1 cellular context compared by ENCODE assay signal in genomic region chr11:68120212-68121066, GRCh38.
TF ChIP-seq lines count a peak whose summit lies in the region.

No MANE protein-coding gene starts in this region.

TF ChIP-seq in K562, 482 proteins besides CTCF, POLR2A, EP300 and RAD21 (continued from another document):
- TF ChIP-seq GTF3C2 (IDR thresholded peaks at IDR 0.05; ENCODE audit: borderline replicate concordance, extremely low read depth, insufficient read length) = no peak
- no peak for TF ChIP-seq USF1 (CRISPR knock-in tag; IDR thresholded peaks at IDR 0.05)
- TF ChIP-seq ZNF639 (CRISPR knock-in tag; conservative IDR thresholded peaks at IDR 0.05 in 1 of 2, IDR thresholded peaks at IDR 0.05 in 1 of 2) = peak in 1 of 2 experiments; percentile 70; a peak in 1 of 4 replicates
- TF ChIP-seq RFX5 (IDR thresholded peaks at IDR 0.05; ENCODE audit: low read depth, low read length) = no peak
- no peak for TF ChIP-seq ZNF280B (CRISPR knock-in tag; IDR thresholded peaks at IDR 0.05)
- TF ChIP-seq FOXJ2 (tag; IDR thresholded peaks at IDR 0.05) = no peak
- peak; percentile 64 for TF ChIP-seq CHD1 (IDR thresholded peaks at IDR 0.05; ENCODE audit: low read length)
- TF ChIP-seq ZZZ3 (IDR thresholded peaks at IDR 0.05) = no peak
- 0 out of 4 replicates have a peak, but pooled peaks of 1 of the 2 experiments have one; percentile 13 for TF ChIP-seq SIN3A (IDR thresholded peaks at IDR 0.05; ENCODE audit: borderline replicate concordance in 2 of 2, control insufficient read depth in 1 of 2, low read depth in 2 of 2, low read length in 2 of 2)
- no peak for TF ChIP-seq ZHX1 (conservative IDR thresholded peaks at IDR 0.05; ENCODE audit: low read length)
- peak; percentile 23; the same call in 1 of the 2 replicates for TF ChIP-seq USF2 (CRISPR knock-in tag; IDR thresholded peaks at IDR 0.05)
- peak; percentile 57; the same call in 1 of the 2 replicates for TF ChIP-seq ZBTB7A (IDR thresholded peaks at IDR 0.05; ENCODE audit: borderline replicate concordance, control insufficient read depth, low read depth, low read length)
- 0 out of 2 replicates have a peak, but pooled peaks have one; percentile 5 for TF ChIP-seq ARID4B (CRISPR knock-in tag; IDR thresholded peaks at IDR 0.05)
- TF ChIP-seq VEZF1 (CRISPR knock-in tag; IDR thresholded peaks at IDR 0.05) = peak; percentile 86
- TF ChIP-seq ETS1 (conservative IDR thresholded peaks at IDR 0.05; ENCODE audit: control insufficient read depth, low read depth, low read length) = 0 out of 2 replicates have a peak, but pooled peaks have one; percentile 45
- no peak for TF ChIP-seq TCF7 (IDR thresholded peaks at IDR 0.05; ENCODE audit: borderline replicate concordance)
- TF ChIP-seq SOX6 (IDR thresholded peaks at IDR 0.05) = 0 out of 2 replicates have a peak, but pooled peaks have one; percentile 22
- TF ChIP-seq SAP30 (IDR thresholded peaks at IDR 0.05; ENCODE audit: borderline replicate concordance, insufficient read depth, low read depth, low read length, poor library complexity, severe bottlenecking) = peak; percentile 42
- no peak for TF ChIP-seq ZNF79 (CRISPR knock-in tag; IDR thresholded peaks at IDR 0.05; ENCODE audit: low read depth)
- no peak for TF ChIP-seq DPF2 (IDR thresholded peaks at IDR 0.05)
- TF ChIP-seq MAZ (CRISPR knock-in tag; conservative IDR thresholded peaks at IDR 0.05 in 1 of 2, IDR thresholded peaks at IDR 0.05 in 1 of 2) = 0 out of 4 replicates have a peak, but pooled peaks of 1 of the 2 experiments have one; percentile 26
- no peak for TF ChIP-seq ZBTB8A (IDR thresholded peaks at IDR 0.05; ENCODE audit: partially characterized antibody)
- TF ChIP-seq TEAD2 (tag; IDR thresholded peaks at IDR 0.05) = peak; percentile 18; the same call in 1 of the 2 replicates
